ENCODE assay signal across 10 cellular contexts in the genomic region with DNA sequence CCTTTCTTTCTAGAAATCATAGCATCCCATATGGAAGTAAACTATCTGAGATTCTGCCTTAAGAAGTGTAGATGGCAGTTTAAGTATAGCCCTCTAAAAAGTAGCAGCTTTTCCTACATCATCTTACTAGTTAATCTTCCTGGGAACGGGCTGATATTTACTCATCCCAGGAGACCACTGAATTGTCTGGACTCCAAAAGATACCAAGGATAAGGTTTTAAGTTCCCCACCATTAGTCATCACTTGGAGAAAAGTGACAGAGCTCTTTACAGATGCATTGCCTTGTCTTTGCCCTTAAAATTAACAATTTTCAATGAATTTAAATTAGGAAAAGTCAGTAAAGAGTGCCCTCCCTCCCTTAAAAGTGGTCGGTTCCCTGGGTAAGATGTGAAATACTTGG.
DNase-seq lines count a peak whose midpoint lies in the region; ATAC-seq and TF ChIP-seq lines count a peak whose summit lies in the region.
"Had no signal": no experiment of that assay in that cellular context is flagged by ENCODE, and none has a peak within 500 bp of the region (broad histone marks: within the 10 kb centered on the region; RNA-seq: fewer than 3 reads in every experiment).

No MANE protein-coding gene starts in this region.

- H3K27me3 Mint-ChIP-seq in glutamatergic neuron (ENCODE audit: unreplicated experiment), result no peaks in the 10 kb centered on the region

- H3K4me1 ChIP-seq in mucosa of rectum (ENCODE audit: control insufficient read depth in 2 of 2, insufficient read depth in 2 of 2, low read length in 2 of 2), result peaks cover 23 to 31% of the 10 kb centered on the region in 2 donors

- DNase-seq in Right ventricle myocardium inferior (ENCODE audit: missing footprints) (no peak), cardiac septum (ENCODE audit: low spot score) (no peak), astrocyte of the spinal cord (ENCODE audit: low read depth, low spot score) (peak; percentile 77), glutamatergic neuron (no peak), OCI-M2 (lab: John Stamatoyannopoulos, UW; ENCODE audit: unreplicated experiment) (no peak)
- DNase-seq: head of caudate nucleus had no signal

- H3K9me3 ChIP-seq in mucosa of rectum (ENCODE audit: control insufficient read depth in 2 of 2, low read length in 2 of 2), result no peaks in the 10 kb centered on the region

- H3K36me3 Mint-ChIP-seq in glutamatergic neuron (ENCODE audit: unreplicated experiment), result no peaks in the 10 kb centered on the region

- H3K27ac ChIP-seq in mucosa of rectum (ENCODE audit: low read depth in 2 of 2, low read length in 2 of 2), result peak overlapping the region; percentile 10 to 46

- ATAC-seq in Right ventricle myocardium inferior (peak; percentile 71), GM21737 (IDR thresholded peaks at IDR 0.05; ENCODE audit: unreplicated experiment) (no peak), HG03097 (IDR thresholded peaks at IDR 0.05; ENCODE audit: low FRiP score, unreplicated experiment) (no peak)
- ATAC-seq: Panc1 had no signal

- no peaks in the 10 kb centered on the region for H3K36me3 ChIP-seq in mucosa of rectum (ENCODE audit: control insufficient read depth in 2 of 2, insufficient read depth in 2 of 2, low read length in 2 of 2)

- H3K9ac ChIP-seq in mucosa of rectum (ENCODE audit: low read depth in 1 of 2, low read length in 2 of 2), result no peak overlapping the region

- intact Hi-C loops in Right ventricle myocardium inferior (cut with DNase I), result loop anchor here (10.0 kb wide), 1 partner anchor 131 kb away; a partner anchor contains a TSS
- intact Hi-C loops in cardiac septum (cut with DNase I), result no loop called here

- peaks cover 3% of the 10 kb centered on the region for H3K9me3 Mint-ChIP-seq in glutamatergic neuron (ENCODE audit: unreplicated experiment)

- H3K27me3 ChIP-seq in mucosa of rectum (ENCODE audit: control insufficient read depth in 2 of 2, insufficient read depth in 2 of 2, low read length in 2 of 2), result no peaks in the 10 kb centered on the region

- H3K27ac Mint-ChIP-seq in glutamatergic neuron (ENCODE audit: unreplicated experiment), result no peak overlapping the region

- in situ Hi-C loops in astrocyte of the spinal cord (cut with HindIII; ENCODE audit: low sequenced_read_pairs), result no loop called here

- TF ChIP-seq CTCF in astrocyte of the spinal cord (IDR thresholded peaks at IDR 0.05; ENCODE audit: low read depth, low read length), result no peak
- no peak for TF ChIP-seq CTCF in glutamatergic neuron (IDR thresholded peaks at IDR 0.05; ENCODE audit: partially characterized antibody, unreplicated experiment)

- peaks cover 21% of the 10 kb centered on the region for H3K4me1 Mint-ChIP-seq in glutamatergic neuron (ENCODE audit: low read depth, unreplicated experiment)

- H3K4me3 Mint-ChIP-seq in glutamatergic neuron (ENCODE audit: unreplicated experiment), result no peak overlapping the region

- H3K4me3 ChIP-seq in astrocyte of the spinal cord (ENCODE audit: low read depth, low read length) (no peak overlapping the region), mucosa of rectum (ENCODE audit: low read length in 2 of 2) (no peak overlapping the region)
